Comparison of ENCODE assay signal across 1 cellular context in genomic region chr16:77193377-77193776, GRCh38.
TF ChIP-seq lines count a peak whose summit lies in the region.

No MANE protein-coding gene starts in this region.

TF ChIP-seq in K562, 482 proteins besides CTCF, POLR2A, EP300 and RAD21:
- TF ChIP-seq SMC3 (conservative IDR thresholded peaks at IDR 0.05; ENCODE audit: insufficient read depth, low read depth, low read length): no peak
- no peak for TF ChIP-seq ZNF280A (IDR thresholded peaks at IDR 0.05; ENCODE audit: low read depth, partially characterized antibody)
- TF ChIP-seq POLR2G (IDR thresholded peaks at IDR 0.05; ENCODE audit: low read depth, low read length): peak; percentile 41; the same call in 1 of the 2 replicates
- TF ChIP-seq MYBL2 (IDR thresholded peaks at IDR 0.05; ENCODE audit: low read depth): no peak
- TF ChIP-seq MYBL2 (CRISPR knock-in tag; IDR thresholded peaks at IDR 0.05; ENCODE audit: borderline replicate concordance): no peak
- no peak for TF ChIP-seq NFIX (CRISPR knock-in tag; IDR thresholded peaks at IDR 0.05; ENCODE audit: low read depth)
- no peak for TF ChIP-seq CBX2 (IDR thresholded peaks at IDR 0.05; ENCODE audit: insufficient read depth, low read length, poor library complexity, severe bottlenecking)
- TF ChIP-seq RBFOX2 (IDR thresholded peaks at IDR 0.05; ENCODE audit: low read depth, low read length): 0 out of 2 replicates have a peak, but pooled peaks have one; percentile 43
